Comparison of ENCODE assay signal across 8 cellular contexts in the genomic region with DNA sequence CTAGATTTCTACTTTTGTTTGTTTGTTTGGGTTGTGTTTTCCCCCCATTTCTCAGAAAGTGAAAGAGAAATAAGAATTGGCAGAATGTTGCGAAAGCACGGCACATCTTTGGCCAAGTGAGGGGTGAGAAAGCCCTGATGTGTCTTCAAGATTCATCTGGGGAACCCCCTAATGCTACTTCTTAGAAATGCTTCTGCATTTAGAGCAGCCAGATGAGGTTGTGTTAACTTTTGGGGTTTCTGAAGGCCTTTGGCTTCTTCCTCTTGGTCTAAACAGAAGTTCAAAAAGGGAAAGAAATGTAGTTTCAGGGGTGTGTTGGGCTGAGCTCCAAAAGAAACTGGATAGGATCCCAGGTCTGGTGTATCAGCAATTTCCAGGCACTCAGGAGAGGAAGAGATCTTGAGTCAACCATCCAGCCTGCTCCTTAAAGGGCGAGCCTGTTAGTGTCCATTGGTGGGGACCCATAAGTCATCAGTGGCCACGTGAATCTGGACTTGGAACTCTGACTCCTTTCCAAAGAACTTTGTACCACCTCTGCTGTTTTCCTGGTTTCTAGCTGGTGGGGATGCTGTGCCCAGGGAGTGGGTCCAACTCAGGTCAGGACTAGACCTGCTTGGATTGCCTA. TPM values are rescaled to one million over a fixed set of nuclear protein-coding genes. Genes with fewer than 3 reads are reported as not detected.
DNase-seq lines count a peak whose midpoint lies in the region; ATAC-seq, FAIRE-seq and TF ChIP-seq lines count a peak whose summit lies in the region.

No MANE protein-coding gene starts in this region.

- in situ Hi-C loops in G401 (cut with HindIII; ENCODE audit: low sequenced_read_pairs) = no loop called here

- peaks cover 14 to 21% of the 10 kb centered on the region in 2 donors for H3K4me1 ChIP-seq in small intestine (ENCODE audit: control insufficient read depth in 2 of 2, insufficient read depth in 1 of 2, low read depth in 1 of 2, low read length in 1 of 2)

- WGBS in small intestine, 3 donors = 12 to 17% (median 13%) methylated on average over 4 of the region's 4 CpGs

- H3K9me3 ChIP-seq in small intestine (ENCODE audit: control insufficient read depth, low read depth) = no peaks in the 10 kb centered on the region

- TF ChIP-seq CTCF in fibroblast of villous mesenchyme (IDR thresholded peaks at IDR 0.05; ENCODE audit: insufficient read depth, low read depth, low read length) = no peak

- peak overlapping the region; percentile 77 to 79 for H3K27ac ChIP-seq in small intestine (ENCODE audit: low read depth in 1 of 2, low read length in 1 of 2)

- peak; percentile 60 for ATAC-seq in GM21528 (IDR thresholded peaks at IDR 0.05; ENCODE audit: low FRiP score, unreplicated experiment)

- no peaks in the 10 kb centered on the region for H3K27me3 ChIP-seq in small intestine (ENCODE audit: control insufficient read depth in 2 of 2, insufficient read depth in 2 of 2, low read length in 2 of 2)

- no peak for FAIRE-seq in small intestine (lab: Jason Lieb, UNC)

- H3K4me3 ChIP-seq in fibroblast of villous mesenchyme (ENCODE audit: low read depth, low read length) (peak overlapping the region; percentile 22), small intestine (ENCODE audit: low read depth in 1 of 2, low read length in 2 of 2) (no peak overlapping the region)

- DNase-seq in G401 (ENCODE audit: low spot score) = peak; percentile 47
- DNase-seq in Kasumi-1 (lab: John Stamatoyannopoulos, UW) = peak; percentile 79 to 86
- peak; percentile 50 for DNase-seq in activated CD8-positive, alpha-beta memory T cell treated with anti-CD3 and anti-CD28 coated beads, Interleukin-2, amount 50 U/mL, for 4 hours
- DNase-seq in fibroblast of villous mesenchyme (ENCODE audit: low read depth) = peak; percentile 93
- peak; percentile 69 for DNase-seq in small intestine
- DNase-seq in DMS 273 treated with DMSO at 0.1 percent for 48 hours (lab: John Stamatoyannopoulos, UW) = no peak
- no peak for DNase-seq in NCI-H526 (lab: John Stamatoyannopoulos, UW)

- peaks cover 2 to 25% of the 10 kb centered on the region in 2 donors for H3K36me3 ChIP-seq in small intestine (ENCODE audit: control insufficient read depth in 2 of 2, insufficient read depth in 2 of 2, low read length in 2 of 2)

RNA-seq across cellular contexts. Expression of a gene that starts 6.5 kb away (rescaled TPM):
- 1.2 and 1.6 TPM in 2 replicates for total RNA-seq in G401 (2014; rRNA removed; shearing (Covaris generic))
- total RNA-seq in fibroblast of villous mesenchyme = 10.0 and 42.3 TPM in 2 replicates
- 10 to 100 TPM in 2 of 3 donors, 1 to 10 TPM in 1; 8.3 to 36.2 (median 11.8) TPM for polyA plus RNA-seq in small intestine

Comparison
In these comparisons a context has a peak if more than half of its experiments do, and no peak if none do; other contexts are left out.
1. DNase-seq: peak in G401 (single experiment), Kasumi-1 (2 of 2), activated CD8-positive, alpha-beta memory T cell treated with anti-CD3 and anti-CD28 coated beads, Interleukin-2, amount 50 U/mL, for 4 hours (single experiment), fibroblast of villous mesenchyme (single experiment) and small intestine (single experiment); none in DMS 273 treated with DMSO at 0.1 percent for 48 hours (single experiment) and NCI-H526 (0 of 2).